ENCODE assay signal across 1 cellular context in genomic region chr6:157867155-157867559, GRCh38.
TF ChIP-seq lines count a peak whose summit lies in the region.

No MANE protein-coding gene starts in this region.

TF ChIP-seq in K562, 482 proteins besides CTCF, POLR2A, EP300 and RAD21 (continued from another document and continues in another):
- TF ChIP-seq AFF1 (IDR thresholded peaks at IDR 0.05; ENCODE audit: low read depth in 1 of 2, partially characterized antibody in 2 of 2) = peak in 1 of 2 experiments; percentile 17
- TF ChIP-seq HNRNPUL1 (IDR thresholded peaks at IDR 0.05; ENCODE audit: low read length) = no peak
- 0 out of 2 replicates have a peak, but pooled peaks have one; percentile 5 for TF ChIP-seq RAD51 (IDR thresholded peaks at IDR 0.05; ENCODE audit: borderline replicate concordance, low read depth)
- peak in 1 of 2 experiments; percentile 7; a peak in 1 of 4 replicates for TF ChIP-seq RCOR1 (IDR thresholded peaks at IDR 0.05; ENCODE audit: borderline replicate concordance in 1 of 2, low read depth in 2 of 2, low read length in 2 of 2)
- TF ChIP-seq SMARCA4 (IDR thresholded peaks at IDR 0.05) = peak; percentile 83
- peak; percentile 52; the same call in 1 of the 2 replicates for TF ChIP-seq SMARCC2 (IDR thresholded peaks at IDR 0.05; ENCODE audit: low read depth)
- 0 out of 2 replicates have a peak, but pooled peaks have one; percentile 17 for TF ChIP-seq TRIM28 (IDR thresholded peaks at IDR 0.05)
- TF ChIP-seq NRF1 (conservative IDR thresholded peaks at IDR 0.05 in 1 of 2, IDR thresholded peaks at IDR 0.05 in 1 of 2) = no peak; a peak in 1 of 4 replicates
- TF ChIP-seq PTTG1 (tag; IDR thresholded peaks at IDR 0.05; ENCODE audit: low read depth) = no peak
- peak; percentile 21; the same call in 1 of the 2 replicates for TF ChIP-seq NFIC (IDR thresholded peaks at IDR 0.05)
- TF ChIP-seq NFRKB (IDR thresholded peaks at IDR 0.05; ENCODE audit: low read depth) = peak; percentile 42; the same call in 1 of the 2 replicates
- peak; percentile 92 for TF ChIP-seq ATF3 (IDR thresholded peaks at IDR 0.05)
- peak; percentile 71; the same call in 1 of the 2 replicates for TF ChIP-seq ATF3 (CRISPR knock-in tag; conservative IDR thresholded peaks at IDR 0.05)
- TF ChIP-seq PHF21A (IDR thresholded peaks at IDR 0.05; ENCODE audit: borderline replicate concordance, low read depth) = no peak
- TF ChIP-seq HDAC1 (IDR thresholded peaks at IDR 0.05) = 0 out of 4 replicates have a peak, but pooled peaks of 1 of the 2 experiments have one; percentile 46
- 0 out of 2 replicates have a peak, but pooled peaks have one; percentile 22 for TF ChIP-seq HDAC2 (IDR thresholded peaks at IDR 0.05)
- TF ChIP-seq JUN (IDR thresholded peaks at IDR 0.05; ENCODE audit: borderline replicate concordance, low read depth, low read length) = peak; percentile 86
- no peak for TF ChIP-seq JUN (CRISPR knock-in tag; IDR thresholded peaks at IDR 0.05; ENCODE audit: borderline replicate concordance)
- peak in 1 of 2 experiments; percentile 46; a peak in 1 of 4 replicates for TF ChIP-seq FOXK2 (conservative IDR thresholded peaks at IDR 0.05 in 1 of 2, IDR thresholded peaks at IDR 0.05 in 1 of 2; ENCODE audit: low read depth in 2 of 2)
- no peak for TF ChIP-seq RBM15 (IDR thresholded peaks at IDR 0.05; ENCODE audit: insufficient read depth, low read length)
- 0 out of 2 replicates have a peak, but pooled peaks have one; percentile 28 for TF ChIP-seq ZNF584 (CRISPR knock-in tag; IDR thresholded peaks at IDR 0.05; ENCODE audit: low read depth)
- peak; percentile 40; the same call in 1 of the 2 replicates for TF ChIP-seq NFE2 (IDR thresholded peaks at IDR 0.05; ENCODE audit: low read depth)
- peak; percentile 56; the same call in 1 of the 2 replicates for TF ChIP-seq CBFA2T3 (IDR thresholded peaks at IDR 0.05)
- TF ChIP-seq EHMT2 (IDR thresholded peaks at IDR 0.05) = peak; percentile 45; the same call in 1 of the 2 replicates
- TF ChIP-seq E4F1 (CRISPR knock-in tag; IDR thresholded peaks at IDR 0.05; ENCODE audit: borderline replicate concordance) = no peak
- TF ChIP-seq RBM34 (IDR thresholded peaks at IDR 0.05; ENCODE audit: borderline replicate concordance, insufficient read depth, low read length) = no peak
- peak; percentile 45; the same call in 1 of the 2 replicates for TF ChIP-seq ZNF263 (CRISPR knock-in tag; IDR thresholded peaks at IDR 0.05; ENCODE audit: borderline replicate concordance)
- peak; percentile 83 for TF ChIP-seq ARID1B (IDR thresholded peaks at IDR 0.05)
- 0 out of 2 replicates have a peak, but pooled peaks have one; percentile 3 for TF ChIP-seq SMARCA5 (IDR thresholded peaks at IDR 0.05)
- TF ChIP-seq HMBOX1 (IDR thresholded peaks at IDR 0.05) = peak; percentile 80
- no peak for TF ChIP-seq POLR2B (IDR thresholded peaks at IDR 0.05; ENCODE audit: low read depth, partially characterized antibody)
- peak; percentile 71; the same call in 1 of the 2 replicates for TF ChIP-seq NFATC3 (IDR thresholded peaks at IDR 0.05)
- TF ChIP-seq LCOR (CRISPR knock-in tag; IDR thresholded peaks at IDR 0.05) = peak; percentile 95
- 0 out of 3 replicates have a peak, but pooled peaks of 1 of the 2 experiments have one; percentile 31 for TF ChIP-seq CBX3 (IDR thresholded peaks at IDR 0.05; ENCODE audit: borderline replicate concordance in 1 of 2, low read length in 2 of 2)
- TF ChIP-seq CHD4 (IDR thresholded peaks at IDR 0.05; ENCODE audit: insufficient read depth, insufficient replicate concordance, low read depth, low read length, poor library complexity, severe bottlenecking) = peak; percentile 46
- 0 out of 2 replicates have a peak, but pooled peaks have one; percentile 19 for TF ChIP-seq L3MBTL2 (IDR thresholded peaks at IDR 0.05)
- TF ChIP-seq FOXA3 (CRISPR knock-in tag; conservative IDR thresholded peaks at IDR 0.05 in 1 of 2, IDR thresholded peaks at IDR 0.05 in 1 of 2) = 0 out of 4 replicates have a peak, but pooled peaks of 1 of the 2 experiments have one; percentile 14
- no peak for TF ChIP-seq PHTF2 (CRISPR knock-in tag; IDR thresholded peaks at IDR 0.05)
- TF ChIP-seq ZFPM2 (CRISPR knock-in tag; IDR thresholded peaks at IDR 0.05) = no peak
- TF ChIP-seq RB1 (IDR thresholded peaks at IDR 0.05; ENCODE audit: low read depth) = no peak
- no peak for TF ChIP-seq VEZF1 (CRISPR knock-in tag; IDR thresholded peaks at IDR 0.05)
- TF ChIP-seq ID3 (CRISPR knock-in tag; IDR thresholded peaks at IDR 0.05) = no peak
- TF ChIP-seq ID3 (tag; IDR thresholded peaks at IDR 0.05) = 0 out of 2 replicates have a peak, but pooled peaks have one; percentile 31
- peak; percentile 52 for TF ChIP-seq CTBP1 (IDR thresholded peaks at IDR 0.05; ENCODE audit: borderline replicate concordance)
- TF ChIP-seq ZNF778 (CRISPR knock-in tag; IDR thresholded peaks at IDR 0.05) = no peak
- no peak for TF ChIP-seq RBM25 (IDR thresholded peaks at IDR 0.05; ENCODE audit: low read depth, low read length, severe bottlenecking)
- TF ChIP-seq ETV1 (tag; conservative IDR thresholded peaks at IDR 0.05; ENCODE audit: low read depth) = peak; percentile 32; the same call in 1 of the 2 replicates
- TF ChIP-seq ZBTB1 (CRISPR knock-in tag; IDR thresholded peaks at IDR 0.05; ENCODE audit: borderline replicate concordance, low read depth) = no peak
- TF ChIP-seq TBL1XR1 (IDR thresholded peaks at IDR 0.05; ENCODE audit: low read length in 2 of 2) = peak in 1 of 2 experiments; percentile 24; a peak in 1 of 4 replicates
- TF ChIP-seq ATF7 (IDR thresholded peaks at IDR 0.05) = 0 out of 2 replicates have a peak, but pooled peaks have one; percentile 41
- TF ChIP-seq TCF3 (CRISPR knock-in tag; IDR thresholded peaks at IDR 0.05) = peak; percentile 69
- peak; percentile 79 for TF ChIP-seq ZEB2 (IDR thresholded peaks at IDR 0.05)
- peak; percentile 95 for TF ChIP-seq JUND (IDR thresholded peaks at IDR 0.05; ENCODE audit: borderline replicate concordance, low read depth, low read length)
- peak; percentile 92; the same call in 2 of the 3 replicates for TF ChIP-seq JUND (tag; IDR thresholded peaks at IDR 0.05; ENCODE audit: borderline replicate concordance, low read depth, low read length)
- no peak for TF ChIP-seq ZNF699 (CRISPR knock-in tag; IDR thresholded peaks at IDR 0.05; ENCODE audit: insufficient replicate concordance)
- peak; percentile 48 for TF ChIP-seq ZNF592 (IDR thresholded peaks at IDR 0.05)
- peak; percentile 96 for TF ChIP-seq FOSL1 (tag; conservative IDR thresholded peaks at IDR 0.05)
- TF ChIP-seq NR2C1 (IDR thresholded peaks at IDR 0.05) = no peak
- 0 out of 2 replicates have a peak, but pooled peaks have one; percentile 15 for TF ChIP-seq NR2C1 (tag; IDR thresholded peaks at IDR 0.05)
- TF ChIP-seq ZNF644 (tag; IDR thresholded peaks at IDR 0.05; ENCODE audit: low read depth) = no peak
- TF ChIP-seq RBM39 (optimal IDR thresholded peaks at IDR 0.05; ENCODE audit: low read depth, low read length) = no peak
